In the genomic region with DNA sequence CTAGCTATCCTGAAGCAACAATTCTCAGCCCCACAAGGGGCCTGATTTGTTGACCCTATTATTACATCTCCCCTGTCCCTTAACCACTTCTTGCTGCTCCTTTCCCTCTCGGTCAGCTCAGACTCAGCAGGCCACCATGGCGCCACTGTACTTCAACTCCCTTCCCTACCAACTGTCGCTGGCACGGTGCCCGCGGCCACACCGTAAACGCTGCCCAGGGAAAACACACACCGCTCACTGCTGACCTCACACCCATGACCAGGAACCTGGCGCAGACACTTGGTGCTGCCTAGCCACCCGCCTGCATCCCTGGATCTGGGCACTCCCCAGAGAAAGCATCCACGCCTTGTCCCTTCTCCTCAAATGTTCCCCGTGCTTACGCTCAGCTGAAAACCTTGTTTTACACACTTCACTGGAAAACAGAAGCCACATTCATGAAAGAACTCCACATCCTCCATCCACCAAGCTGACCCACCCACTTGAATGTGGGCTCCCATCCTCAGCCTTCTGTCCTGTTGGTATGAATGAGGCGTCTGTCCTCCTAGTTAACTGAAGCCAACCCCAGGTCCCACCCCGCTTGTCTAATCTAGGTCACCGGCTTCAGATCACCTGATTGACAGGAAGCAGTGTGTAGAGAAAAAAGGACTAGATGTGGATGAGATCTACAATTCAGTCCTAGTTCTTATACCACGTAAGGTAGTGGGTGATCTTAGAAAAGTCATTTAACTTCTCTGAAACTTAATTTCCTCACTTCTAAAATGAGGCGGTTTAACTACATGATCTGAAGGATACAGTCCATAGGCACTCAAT, we compare ENCODE assay signal across 16 cellular contexts. TPM values are rescaled to one million over a fixed set of nuclear protein-coding genes. Genes with fewer than 3 reads are reported as not detected.
DNase-seq lines count a peak whose midpoint lies in the region; ATAC-seq lines count a peak whose summit lies in the region.
"Had no signal": no experiment of that assay in that cellular context is flagged by ENCODE, and none has a peak within 500 bp of the region (broad histone marks: within the 10 kb centered on the region; RNA-seq: fewer than 3 reads in every experiment).

No MANE protein-coding gene starts in this region.

- peaks cover 0 to 9% (median 4%) of the 10 kb centered on the region in 7 donors for H3K9me3 Mint-ChIP-seq in CD4-positive, CD25-positive, alpha-beta regulatory T cell
- peaks cover 4 to 7% (median 5%) of the 10 kb centered on the region in 5 donors for H3K9me3 Mint-ChIP-seq in CD8-positive, alpha-beta memory T cell
- peaks cover 12% of the 10 kb centered on the region for H3K9me3 Mint-ChIP-seq in activated naive CD8-positive, alpha-beta T cell treated with anti-CD3 and anti-CD28 coated beads, Interleukin-2, amount 50 U/mL, for 24 hours
- peaks cover 0 to 11% (median 8%) of the 10 kb centered on the region in 9 donors for H3K9me3 Mint-ChIP-seq in naive thymus-derived CD8-positive, alpha-beta T cell

- POLR2A ChIA-PET in CD8-positive, alpha-beta memory T cell (lab: Charles Lee), result no interaction called here
- POLR2A ChIA-PET in naive thymus-derived CD8-positive, alpha-beta T cell (lab: Charles Lee), result no interaction called here

- ATAC-seq in CD4-positive, CD25-positive, alpha-beta regulatory T cell (ENCODE audit: low read depth in 2 of 2), result no peak
- ATAC-seq in activated naive CD8-positive, alpha-beta T cell treated with anti-CD3 and anti-CD28 coated beads, Interleukin-2, amount 50 U/mL, for 24 hours, result no peak
- ATAC-seq in naive thymus-derived CD8-positive, alpha-beta T cell, result peak in 1 of 2 donors; percentile 70
- ATAC-seq in GM19467 (IDR thresholded peaks at IDR 0.05; ENCODE audit: unreplicated experiment), result no peak
- no peak for ATAC-seq in GM19023 (IDR thresholded peaks at IDR 0.05; ENCODE audit: unreplicated experiment)
- ATAC-seq: PC-3 had no signal

- no peak overlapping the region for H3K4me3 ChIP-seq in CD4-positive, CD25-positive, alpha-beta regulatory T cell (ENCODE audit: low read depth, low read length)
- no peak overlapping the region for H3K4me3 ChIP-seq in CD8-positive, alpha-beta memory T cell (ENCODE audit: low read length)
- H3K4me3 ChIP-seq: smooth muscle cell had no signal

- H3K36me3 Mint-ChIP-seq in CD4-positive, CD25-positive, alpha-beta regulatory T cell, result peaks cover 58% of the 10 kb centered on the region
- peaks cover 41 to 85% (median 42%) of the 10 kb centered on the region in 3 donors for H3K36me3 Mint-ChIP-seq in CD8-positive, alpha-beta memory T cell
- H3K36me3 Mint-ChIP-seq in activated naive CD8-positive, alpha-beta T cell treated with anti-CD3 and anti-CD28 coated beads, Interleukin-2, amount 50 U/mL, for 24 hours (ENCODE audit: low read depth), result peaks cover 85% of the 10 kb centered on the region
- H3K36me3 Mint-ChIP-seq in naive thymus-derived CD8-positive, alpha-beta T cell, result peaks cover 20 to 87% (median 53%) of the 10 kb centered on the region in 3 donors

- H3K27ac Mint-ChIP-seq in CD4-positive, CD25-positive, alpha-beta regulatory T cell, result peak overlapping the region; percentile 39 to 83 (median 55)
- peak overlapping the region in 7 of 8 donors; percentile 66 to 92 (median 83) for H3K27ac Mint-ChIP-seq in CD8-positive, alpha-beta memory T cell
- peak overlapping the region; percentile 61 for H3K27ac Mint-ChIP-seq in activated naive CD8-positive, alpha-beta T cell treated with anti-CD3 and anti-CD28 coated beads, Interleukin-2, amount 50 U/mL, for 24 hours
- H3K27ac Mint-ChIP-seq in naive thymus-derived CD8-positive, alpha-beta T cell, result peak overlapping the region; percentile 31 to 98 (median 78)

- no peaks in the 10 kb centered on the region for H3K27me3 Mint-ChIP-seq in CD4-positive, CD25-positive, alpha-beta regulatory T cell
- no peaks in the 10 kb centered on the region for H3K27me3 Mint-ChIP-seq in CD8-positive, alpha-beta memory T cell
- no peaks in the 10 kb centered on the region for H3K27me3 Mint-ChIP-seq in activated naive CD8-positive, alpha-beta T cell treated with anti-CD3 and anti-CD28 coated beads, Interleukin-2, amount 50 U/mL, for 24 hours
- H3K27me3 Mint-ChIP-seq in naive thymus-derived CD8-positive, alpha-beta T cell, result no peaks in the 10 kb centered on the region

- peaks cover 18% of the 10 kb centered on the region for H3K4me1 ChIP-seq in CD4-positive, CD25-positive, alpha-beta regulatory T cell (ENCODE audit: control insufficient read depth, insufficient read depth, low read length, poor library complexity, severe bottlenecking)
- peaks cover 9% of the 10 kb centered on the region for H3K4me1 ChIP-seq in CD8-positive, alpha-beta memory T cell (ENCODE audit: insufficient read depth, low read length)

- peak in 1 of 3 donors; percentile 16 for DNase-seq in CD4-positive, CD25-positive, alpha-beta regulatory T cell
- no peak for DNase-seq in CD8-positive, alpha-beta memory T cell
- no peak for DNase-seq in activated naive CD8-positive, alpha-beta T cell treated with anti-CD3 and anti-CD28 coated beads, Interleukin-2, amount 50 U/mL, for 24 hours
- no peak for DNase-seq in naive thymus-derived CD8-positive, alpha-beta T cell
- DNase-seq in NCI-H510A treated with DMSO at 0.1 percent for 48 hours (lab: John Stamatoyannopoulos, UW), result no peak
- DNase-seq in effector CD4-positive, alpha-beta T cell, result no peak
- DNase-seq: activated CD4-positive, alpha-beta T cell treated with anti-CD3 and anti-CD28 coated beads, Interleukin-2, amount 50 U/mL, for 4 hours; MV-4-11; NCI-H2171 treated with DMSO at 0.1 percent for 48 hours; PC-3 had no signal

- peaks cover 10 to 43% (median 41%) of the 10 kb centered on the region in 4 donors for H3K4me1 Mint-ChIP-seq in CD4-positive, CD25-positive, alpha-beta regulatory T cell
- H3K4me1 Mint-ChIP-seq in CD8-positive, alpha-beta memory T cell, result peaks cover 36 to 49% (median 41%) of the 10 kb centered on the region in 3 donors
- peaks cover 32% of the 10 kb centered on the region for H3K4me1 Mint-ChIP-seq in activated naive CD8-positive, alpha-beta T cell treated with anti-CD3 and anti-CD28 coated beads, Interleukin-2, amount 50 U/mL, for 24 hours
- peaks cover 27 to 46% (median 40%) of the 10 kb centered on the region in 4 donors for H3K4me1 Mint-ChIP-seq in naive thymus-derived CD8-positive, alpha-beta T cell

- CTCF ChIA-PET in CD8-positive, alpha-beta memory T cell (lab: Charles Lee), result no interaction called here

- H3K4me3 Mint-ChIP-seq in CD4-positive, CD25-positive, alpha-beta regulatory T cell, result no peak overlapping the region
- peak overlapping the region in 3 of 7 donors; percentile 11 to 54 (median 45) for H3K4me3 Mint-ChIP-seq in CD8-positive, alpha-beta memory T cell
- no peak overlapping the region for H3K4me3 Mint-ChIP-seq in activated naive CD8-positive, alpha-beta T cell treated with anti-CD3 and anti-CD28 coated beads, Interleukin-2, amount 50 U/mL, for 24 hours
- peak overlapping the region in 2 of 10 donors; percentile 10 to 59 for H3K4me3 Mint-ChIP-seq in naive thymus-derived CD8-positive, alpha-beta T cell

- no peak overlapping the region for H3K27ac ChIP-seq in CD4-positive, CD25-positive, alpha-beta regulatory T cell (ENCODE audit: insufficient read depth, low read length, poor library complexity, severe bottlenecking)
- H3K27ac ChIP-seq in CD8-positive, alpha-beta memory T cell (ENCODE audit: low read depth, low read length), result no peak overlapping the region
- H3K27ac ChIP-seq: neutrophil had no signal

- peaks cover 65% of the 10 kb centered on the region for H3K36me3 ChIP-seq in CD4-positive, CD25-positive, alpha-beta regulatory T cell (ENCODE audit: control insufficient read depth, insufficient read depth, low read length)
- peaks cover 34% of the 10 kb centered on the region for H3K36me3 ChIP-seq in CD8-positive, alpha-beta memory T cell (ENCODE audit: insufficient read depth, low read length)

- H3K9me3 ChIP-seq in CD4-positive, CD25-positive, alpha-beta regulatory T cell (ENCODE audit: control insufficient read depth in 2 of 2, low read length in 2 of 2), result peaks cover 2 to 8% of the 10 kb centered on the region in 2 experiments
- no peaks in the 10 kb centered on the region for H3K9me3 ChIP-seq in CD8-positive, alpha-beta memory T cell (ENCODE audit: low read length)
- H3K9me3 ChIP-seq: neutrophil had no signal

- no peaks in the 10 kb centered on the region for H3K27me3 ChIP-seq in CD4-positive, CD25-positive, alpha-beta regulatory T cell (ENCODE audit: control insufficient read depth, insufficient read depth, low read length)
- no peaks in the 10 kb centered on the region for H3K27me3 ChIP-seq in CD8-positive, alpha-beta memory T cell (ENCODE audit: insufficient read depth, low read length, poor library complexity, severe bottlenecking)
- H3K27me3 ChIP-seq: neutrophil had no signal

RNA-seq across cellular contexts. Expression of a gene that starts 28.5 kb away (rescaled TPM):
- total RNA-seq in CD4-positive, CD25-positive, alpha-beta regulatory T cell, result 0.39 TPM
- polyA plus RNA-seq in CD4-positive, CD25-positive, alpha-beta regulatory T cell, result under 1 TPM in 3 of 4 donors, not detected in 1; 0.30 to 0.39 (median 0.38) TPM
- total RNA-seq in CD8-positive, alpha-beta memory T cell, result not detected
- 0.41 TPM for polyA plus RNA-seq in CD8-positive, alpha-beta memory T cell
- 1 to 10 TPM in 1 of 2 experiments, under 1 TPM in 1; 0.39 to 1.2 TPM for total RNA-seq in naive thymus-derived CD8-positive, alpha-beta T cell
- polyA plus RNA-seq in naive thymus-derived CD8-positive, alpha-beta T cell, result under 1 TPM; 0.35 to 0.69 (median 0.65) TPM
- total RNA-seq: smooth muscle cell; T-helper 2 cell treated with Interferon-gamma antibody and Interleukin-4, amounts not matched to agents 100 ng/mL and 5 ng/mL, for 36 hours had no signal

RNA-seq across cellular contexts. Expression of a gene that starts 51.3 kb away (rescaled TPM):
- total RNA-seq in CD4-positive, CD25-positive, alpha-beta regulatory T cell, result 51.3 TPM
- polyA plus RNA-seq in CD4-positive, CD25-positive, alpha-beta regulatory T cell, result 10 to 100 TPM; 64.8 to 72.6 (median 67.4) TPM
- 10 to 100 TPM; 53.6 to 54.9 TPM for total RNA-seq in CD8-positive, alpha-beta memory T cell
- 72.2 TPM for polyA plus RNA-seq in CD8-positive, alpha-beta memory T cell
- 10 to 100 TPM; 31.2 to 33.7 TPM for total RNA-seq in naive thymus-derived CD8-positive, alpha-beta T cell
- 10 to 100 TPM; 43.7 to 48.8 (median 48.6) TPM for polyA plus RNA-seq in naive thymus-derived CD8-positive, alpha-beta T cell

RNA-seq across cellular contexts. Expression of a gene that starts 58.6 kb away (rescaled TPM):
- 4.8 TPM for total RNA-seq in CD4-positive, CD25-positive, alpha-beta regulatory T cell
- under 1 TPM in 3 of 4 donors, not detected in 1; 0.15 to 0.71 (median 0.31) TPM for polyA plus RNA-seq in CD4-positive, CD25-positive, alpha-beta regulatory T cell
- under 1 TPM; 0.55 to 0.59 TPM for total RNA-seq in CD8-positive, alpha-beta memory T cell
- 10.4 TPM for polyA plus RNA-seq in CD8-positive, alpha-beta memory T cell
- under 1 TPM; 0.47 to 0.85 TPM for total RNA-seq in naive thymus-derived CD8-positive, alpha-beta T cell
- 1 to 10 TPM in 1 of 3 donors, under 1 TPM in 2; 0.67 to 1.2 (median 0.81) TPM for polyA plus RNA-seq in naive thymus-derived CD8-positive, alpha-beta T cell
- total RNA-seq: PC-3; T-helper 2 cell treated with Interferon-gamma antibody and Interleukin-4, amounts not matched to agents 100 ng/mL and 5 ng/mL, for 36 hours had no signal
- polyA plus RNA-seq: fibroblast of lung had no signal
